In genomic region chr5:107467137-107467932, GRCh38 we compare ENCODE assay signal across 18 cellular contexts.
DNase-seq lines count a peak whose midpoint lies in the region; ATAC-seq and TF ChIP-seq lines count a peak whose summit lies in the region.
"Had no signal": no experiment of that assay in that cellular context is flagged by ENCODE, and none has a peak within 500 bp of the region (broad histone marks: within the 10 kb centered on the region; RNA-seq: fewer than 3 reads in every experiment).

No MANE protein-coding gene starts in this region.

- H3K4me2 ChIP-seq in OCI-LY1 (ENCODE audit: low read length): no peak overlapping the region
- H3K4me2 ChIP-seq in mesendoderm (ENCODE audit: low read length): no peak overlapping the region

- H3K9ac ChIP-seq in OCI-LY1 (ENCODE audit: low read length) (no peak overlapping the region), mesendoderm (ENCODE audit: low read length) (no peak overlapping the region)

- H3K36me3 Mint-ChIP-seq in activated CD8-positive, alpha-beta memory T cell treated with anti-CD3 and anti-CD28 coated beads, Interleukin-2, amount 10 ng/mL, durations not matched to agents 7 days and 5 days: no peaks in the 10 kb centered on the region
- H3K36me3 Mint-ChIP-seq in chondrocyte (ENCODE audit: low read depth): no peaks in the 10 kb centered on the region
- H3K36me3 Mint-ChIP-seq: naive thymus-derived CD4-positive, alpha-beta T cell; stimulated activated naive B cell treated with anti-CD40 and anti-IgM and Interleukin-4, amounts not matched to agents 10 μg/mL and 1 μg/mL and 100 μg/mL, for 72 hours had no signal

- no peaks in the 10 kb centered on the region for H4K20me1 ChIP-seq in OCI-LY1 (ENCODE audit: insufficient read depth, low read length)

- H3K4me3 ChIP-seq in OCI-LY1 (ENCODE audit: low read depth, low read length, poor library complexity, severe bottlenecking) (no peak overlapping the region), epithelial cell of esophagus (ENCODE audit: low read length) (no peak overlapping the region), mesendoderm (ENCODE audit: low read length) (no peak overlapping the region)
- H3K4me3 ChIP-seq: ascending aorta, gastrocnemius medialis, uterus had no signal

- H3K4me1 ChIP-seq in OCI-LY1 (ENCODE audit: insufficient read depth, low read length, severe bottlenecking): peaks cover 75% of the 10 kb centered on the region
- H3K4me1 ChIP-seq in mesendoderm (ENCODE audit: control insufficient read depth, low read depth, low read length): peaks cover 16% of the 10 kb centered on the region
- H3K4me1 ChIP-seq: gastrocnemius medialis, uterus had no signal

- no peak for ATAC-seq in activated CD8-positive, alpha-beta memory T cell treated with anti-CD3 and anti-CD28 coated beads, Interleukin-2, amount 10 ng/mL, durations not matched to agents 7 days and 5 days
- no peak for ATAC-seq in HG03196 (IDR thresholded peaks at IDR 0.05; ENCODE audit: unreplicated experiment)
- ATAC-seq in HG03520 (IDR thresholded peaks at IDR 0.05; ENCODE audit: unreplicated experiment): no peak
- ATAC-seq: gastrocnemius medialis; naive thymus-derived CD4-positive, alpha-beta T cell; stimulated activated naive B cell treated with anti-CD40 and anti-IgM and Interleukin-4, amounts not matched to agents 10 μg/mL and 1 μg/mL and 100 μg/mL, for 72 hours had no signal

- H3K56ac ChIP-seq in mesendoderm (ENCODE audit: low read length): no peak overlapping the region

- no peak overlapping the region for H3K23ac ChIP-seq in mesendoderm (ENCODE audit: low read length)

- H2AK5ac ChIP-seq in mesendoderm (ENCODE audit: low read length): no peak overlapping the region

- H3K27ac ChIP-seq in OCI-LY1 (ENCODE audit: low read depth, low read length, poor library complexity, severe bottlenecking) (peak overlapping the region; percentile 52), mesendoderm (ENCODE audit: low read depth, low read length) (no peak overlapping the region)
- H3K27ac ChIP-seq: gastrocnemius medialis, uterus had no signal

- H3K36me3 ChIP-seq in OCI-LY1 (ENCODE audit: insufficient read depth, low read length): no peaks in the 10 kb centered on the region
- no peaks in the 10 kb centered on the region for H3K36me3 ChIP-seq in mesendoderm (ENCODE audit: control insufficient read depth, insufficient read depth, low read length)
- H3K36me3 ChIP-seq: ascending aorta, gastrocnemius medialis, uterus had no signal

- H3K9me3 ChIP-seq in OCI-LY1 (ENCODE audit: low read length): no peaks in the 10 kb centered on the region
- H3K9me3 ChIP-seq: ascending aorta, gastrocnemius medialis, uterus had no signal

- no CpG with 5 or more reads among the region's 5 CpGs for WGBS in mesendoderm (ENCODE audit: extremely low coverage, insufficient coverage, low lambda C conversion rate)

- H3K27ac Mint-ChIP-seq in activated CD8-positive, alpha-beta memory T cell treated with anti-CD3 and anti-CD28 coated beads, Interleukin-2, amount 10 ng/mL, durations not matched to agents 7 days and 5 days: no peak overlapping the region
- H3K27ac Mint-ChIP-seq in chondrocyte (ENCODE audit: unreplicated experiment): no peak overlapping the region
- H3K27ac Mint-ChIP-seq: naive thymus-derived CD4-positive, alpha-beta T cell; stimulated activated naive B cell treated with anti-CD40 and anti-IgM and Interleukin-4, amounts not matched to agents 10 μg/mL and 1 μg/mL and 100 μg/mL, for 72 hours had no signal

- no peak overlapping the region for H4K5ac ChIP-seq in mesendoderm (ENCODE audit: low read length)

- no peaks in the 10 kb centered on the region for H3K27me3 ChIP-seq in OCI-LY1 (ENCODE audit: insufficient read depth, low read length)
- no peaks in the 10 kb centered on the region for H3K27me3 ChIP-seq in mesendoderm (ENCODE audit: insufficient read depth, low read length, poor library complexity)
- H3K27me3 ChIP-seq: ascending aorta, gastrocnemius medialis, uterus had no signal

- H3K79me2 ChIP-seq in OCI-LY1 (ENCODE audit: insufficient read depth, low read length) (no peaks in the 10 kb centered on the region), mesendoderm (ENCODE audit: control insufficient read depth, insufficient read depth, low read length) (peaks cover 8% of the 10 kb centered on the region)

- H3K4ac ChIP-seq in mesendoderm (ENCODE audit: low read depth, low read length): no peak overlapping the region

- H2BK15ac ChIP-seq in mesendoderm (replicated peaks; ENCODE audit: low read depth): no peak overlapping the region

- no peaks in the 10 kb centered on the region for H3F3A ChIP-seq in OCI-LY1 (ENCODE audit: insufficient read depth, low read length)

- no peak overlapping the region for H2BK5ac ChIP-seq in mesendoderm (ENCODE audit: low read length)

- peaks cover 5% of the 10 kb centered on the region for H3K27me3 Mint-ChIP-seq in activated CD8-positive, alpha-beta memory T cell treated with anti-CD3 and anti-CD28 coated beads, Interleukin-2, amount 10 ng/mL, durations not matched to agents 7 days and 5 days
- H3K27me3 Mint-ChIP-seq in chondrocyte (ENCODE audit: low read depth): no peaks in the 10 kb centered on the region
- H3K27me3 Mint-ChIP-seq: stimulated activated naive B cell treated with anti-CD40 and anti-IgM and Interleukin-4, amounts not matched to agents 10 μg/mL and 1 μg/mL and 100 μg/mL, for 72 hours had no signal

- H3K4me1 Mint-ChIP-seq in activated CD8-positive, alpha-beta memory T cell treated with anti-CD3 and anti-CD28 coated beads, Interleukin-2, amount 10 ng/mL, durations not matched to agents 7 days and 5 days: peaks cover 10% of the 10 kb centered on the region
- peaks cover 54% of the 10 kb centered on the region for H3K4me1 Mint-ChIP-seq in chondrocyte (ENCODE audit: low read depth)

- DNase-seq in A172 (ENCODE audit: low spot score): peak; percentile 31
- peak; percentile 54 for DNase-seq in epithelial cell of esophagus (ENCODE audit: low read depth)
- DNase-seq in mesendoderm: peak; percentile 80
- no peak for DNase-seq in activated CD8-positive, alpha-beta memory T cell treated with anti-CD3 and anti-CD28 coated beads, Interleukin-2, amount 10 ng/mL, durations not matched to agents 7 days and 5 days
- no peak for DNase-seq in chondrocyte (ENCODE audit: low spot score)
- DNase-seq: activated CD8-positive, alpha-beta memory T cell treated with anti-CD3 and anti-CD28 coated beads for 24 hours; activated gamma-delta T cell; effector CD4-positive, alpha-beta T cell; gastrocnemius medialis; KBM-7; naive thymus-derived CD4-positive, alpha-beta T cell; NCI-H1105 treated with DMSO at 0.1 percent for 48 hours; stimulated activated naive B cell treated with anti-CD40 and anti-IgM and Interleukin-4, amounts not matched to agents 10 μg/mL and 1 μg/mL and 100 μg/mL, for 72 hours; uterus had no signal

- H2BK120ac ChIP-seq in mesendoderm (ENCODE audit: low read depth, low read length): no peak overlapping the region

- no peaks in the 10 kb centered on the region for H3K9me2 ChIP-seq in OCI-LY1 (ENCODE audit: low read depth, low read length)

- no peak overlapping the region for H3K4me3 Mint-ChIP-seq in activated CD8-positive, alpha-beta memory T cell treated with anti-CD3 and anti-CD28 coated beads, Interleukin-2, amount 10 ng/mL, durations not matched to agents 7 days and 5 days
- H3K4me3 Mint-ChIP-seq in chondrocyte (ENCODE audit: unreplicated experiment): no peak overlapping the region
- H3K4me3 Mint-ChIP-seq: naive thymus-derived CD4-positive, alpha-beta T cell; stimulated activated naive B cell treated with anti-CD40 and anti-IgM and Interleukin-4, amounts not matched to agents 10 μg/mL and 1 μg/mL and 100 μg/mL, for 72 hours had no signal

- peak overlapping the region; percentile 84 for H3K18ac ChIP-seq in mesendoderm (ENCODE audit: low read length)

- H3K79me1 ChIP-seq in mesendoderm (ENCODE audit: low read length): peaks cover 10% of the 10 kb centered on the region

- CTCF ChIA-PET in activated CD8-positive, alpha-beta memory T cell treated with anti-CD3 and anti-CD28 coated beads, Interleukin-2, amount 10 ng/mL, durations not matched to agents 7 days and 5 days (lab: Charles Lee): interaction anchor here (1.5 kb wide), 1 partner anchor 37 kb away, joined by 3 read pairs; no protein-coding TSS in a partner anchor

- TF ChIP-seq CTCF in OCI-LY1 (IDR thresholded peaks at IDR 0.05; ENCODE audit: low read length): no peak
- TF ChIP-seq CTCF in epithelial cell of esophagus (IDR thresholded peaks at IDR 0.05; ENCODE audit: insufficient read depth, low read depth, low read length, missing control alignments): no peak
- no peak for TF ChIP-seq CTCF in chondrocyte (IDR thresholded peaks at IDR 0.05)

- H3K9me3 Mint-ChIP-seq in activated CD8-positive, alpha-beta memory T cell treated with anti-CD3 and anti-CD28 coated beads, Interleukin-2, amount 10 ng/mL, durations not matched to agents 7 days and 5 days (ENCODE audit: low read depth): no peaks in the 10 kb centered on the region
- no peaks in the 10 kb centered on the region for H3K9me3 Mint-ChIP-seq in chondrocyte (ENCODE audit: low read depth)
- H3K9me3 Mint-ChIP-seq: naive thymus-derived CD4-positive, alpha-beta T cell; stimulated activated naive B cell treated with anti-CD40 and anti-IgM and Interleukin-4, amounts not matched to agents 10 μg/mL and 1 μg/mL and 100 μg/mL, for 72 hours had no signal

- peak overlapping the region; percentile 13 for H4K8ac ChIP-seq in mesendoderm (ENCODE audit: low read depth, low read length)

- no peak overlapping the region for H2AFZ ChIP-seq in OCI-LY1 (ENCODE audit: low read length)

Comparison
In these comparisons a context has a peak if more than half of its experiments do, and no peak if none do; other contexts are left out.
1. DNase-seq: peak in A172 (single experiment), epithelial cell of esophagus (single experiment) and mesendoderm (single experiment); none in activated CD8-positive, alpha-beta memory T cell treated with anti-CD3 and anti-CD28 coated beads, Interleukin-2, amount 10 ng/mL, durations not matched to agents 7 days and 5 days (single experiment) and chondrocyte (single experiment).